12 cellular contexts compared by ENCODE assay signal in genomic region chr17:67422887-67423286, GRCh38. TPM values are rescaled to one million over a fixed set of nuclear protein-coding genes. Genes with fewer than 3 reads are reported as not detected.
A peak's percentile ranks its signal among the peaks of the same experiment; 100 is the strongest.
DNase-seq lines count a peak whose midpoint lies in the region.
"Had no signal": no experiment of that assay in that cellular context is flagged by ENCODE, and none has a peak within 500 bp of the region (broad histone marks: within the 10 kb centered on the region; RNA-seq: fewer than 3 reads in every experiment).

No MANE protein-coding gene starts in this region.

- DNase-seq in activated naive CD4-positive, alpha-beta T cell treated with anti-CD3 and anti-CD28 coated beads for 36 hours, result no peak
- no peak for DNase-seq in activated naive CD4-positive, alpha-beta T cell treated with Interleukin-2 at 50 U/mL for 16 hours
- DNase-seq in activated CD4-positive, alpha-beta memory T cell treated with anti-CD3 and anti-CD28 coated beads, Interleukin-2, amount 10 ng/mL, durations not matched to agents 7 days and 5 days, result no peak
- DNase-seq in iris pigment epithelial cell (ENCODE audit: low read depth), result peak; percentile 11
- no peak for DNase-seq in T-helper 2 cell treated with Interferon-gamma antibody and Interleukin-4, amounts not matched to agents 5 μg/mL and 100 μg/mL, for 36 hours (ENCODE audit: low spot score)
- DNase-seq in posterior cingulate gyrus, result no peak
- DNase-seq in putamen (ENCODE audit: low spot score), result no peak
- DNase-seq: hippocampal formation; OCI-M1; stimulated activated CD4-positive, alpha-beta T cell treated with anti-CD3 and anti-CD28 coated beads, Interleukin-12 subunit alpha, Interleukin-12 subunit beta, amount 100 ng/mL, for 4 hours had no signal

- H3K4me3 ChIP-seq in subcutaneous abdominal adipose tissue (ENCODE audit: low read depth in 1 of 5, low read length in 5 of 5), result no peak overlapping the region
- H3K4me3 ChIP-seq: K562 had no signal

- H3K27ac Mint-ChIP-seq in activated naive CD4-positive, alpha-beta T cell treated with anti-CD3 and anti-CD28 coated beads for 36 hours, result peak overlapping the region; percentile 97
- H3K27ac Mint-ChIP-seq in activated CD4-positive, alpha-beta memory T cell treated with anti-CD3 and anti-CD28 coated beads, Interleukin-2, amount 10 ng/mL, durations not matched to agents 7 days and 5 days, result peak overlapping the region; percentile 47
- H3K27ac Mint-ChIP-seq in T-helper 2 cell treated with Interferon-gamma antibody and Interleukin-4, amounts not matched to agents 5 μg/mL and 100 μg/mL, for 36 hours, result no peak overlapping the region

- intact Hi-C loops in activated naive CD4-positive, alpha-beta T cell treated with anti-CD3 and anti-CD28 coated beads for 36 hours (cut with micrococcal nuclease), result loop anchor here (1.0 kb wide), 3 partner anchors 8 to 52 kb away; no protein-coding TSS in a partner anchor
- intact Hi-C loops in posterior cingulate gyrus (cut with DNase I), result no loop called here

- H3K36me3 ChIP-seq in subcutaneous abdominal adipose tissue (ENCODE audit: control insufficient read depth in 5 of 5, insufficient read depth in 5 of 5, low read length in 5 of 5), result no peaks in the 10 kb centered on the region

- H3K27me3 Mint-ChIP-seq in activated naive CD4-positive, alpha-beta T cell treated with anti-CD3 and anti-CD28 coated beads for 36 hours (ENCODE audit: low read depth), result no peaks in the 10 kb centered on the region
- H3K27me3 Mint-ChIP-seq in activated CD4-positive, alpha-beta memory T cell treated with anti-CD3 and anti-CD28 coated beads, Interleukin-2, amount 10 ng/mL, durations not matched to agents 7 days and 5 days, result peaks cover 3% of the 10 kb centered on the region
- peaks cover 2% of the 10 kb centered on the region for H3K27me3 Mint-ChIP-seq in T-helper 2 cell treated with Interferon-gamma antibody and Interleukin-4, amounts not matched to agents 5 μg/mL and 100 μg/mL, for 36 hours (ENCODE audit: low read depth)

- H3K9ac ChIP-seq in subcutaneous abdominal adipose tissue (ENCODE audit: low read length in 5 of 5), result no peak overlapping the region

- no peaks in the 10 kb centered on the region for H3K9me3 ChIP-seq in subcutaneous abdominal adipose tissue (ENCODE audit: control insufficient read depth in 5 of 5, low read length in 5 of 5)

- peaks cover 0 to 36% (median 0%) of the 10 kb centered on the region in 5 donors for H3K4me1 ChIP-seq in subcutaneous abdominal adipose tissue (ENCODE audit: control insufficient read depth in 5 of 5, insufficient read depth in 5 of 5, low read length in 5 of 5)

- peaks cover 4% of the 10 kb centered on the region for H3K9me3 Mint-ChIP-seq in activated naive CD4-positive, alpha-beta T cell treated with anti-CD3 and anti-CD28 coated beads for 36 hours
- H3K9me3 Mint-ChIP-seq in activated CD4-positive, alpha-beta memory T cell treated with anti-CD3 and anti-CD28 coated beads, Interleukin-2, amount 10 ng/mL, durations not matched to agents 7 days and 5 days, result no peaks in the 10 kb centered on the region
- H3K9me3 Mint-ChIP-seq in T-helper 2 cell treated with Interferon-gamma antibody and Interleukin-4, amounts not matched to agents 5 μg/mL and 100 μg/mL, for 36 hours, result no peaks in the 10 kb centered on the region

- CTCF ChIA-PET in activated naive CD4-positive, alpha-beta T cell treated with anti-CD3 and anti-CD28 coated beads for 36 hours (lab: Charles Lee), result interaction anchor here (0.6 to 1.5 kb wide), 8 partner anchors 8 to 53 kb away, joined by 3 to 12 read pairs (median 6); no protein-coding TSS in a partner anchor
- CTCF ChIA-PET in activated CD4-positive, alpha-beta memory T cell treated with anti-CD3 and anti-CD28 coated beads, Interleukin-2, amount 10 ng/mL, durations not matched to agents 7 days and 5 days (lab: Charles Lee), result interaction anchor here (1.1 to 2.6 kb wide), 8 partner anchors 10 to 52 kb away, joined by 3 to 13 read pairs (median 4); no protein-coding TSS in a partner anchor

- no peak overlapping the region for H3K4me3 Mint-ChIP-seq in activated naive CD4-positive, alpha-beta T cell treated with anti-CD3 and anti-CD28 coated beads for 36 hours
- no peak overlapping the region for H3K4me3 Mint-ChIP-seq in activated CD4-positive, alpha-beta memory T cell treated with anti-CD3 and anti-CD28 coated beads, Interleukin-2, amount 10 ng/mL, durations not matched to agents 7 days and 5 days
- H3K4me3 Mint-ChIP-seq in T-helper 2 cell treated with Interferon-gamma antibody and Interleukin-4, amounts not matched to agents 5 μg/mL and 100 μg/mL, for 36 hours, result no peak overlapping the region

- peaks cover 5% of the 10 kb centered on the region for H3K36me3 Mint-ChIP-seq in activated naive CD4-positive, alpha-beta T cell treated with anti-CD3 and anti-CD28 coated beads for 36 hours (ENCODE audit: low read depth)
- peaks cover 8% of the 10 kb centered on the region for H3K36me3 Mint-ChIP-seq in activated CD4-positive, alpha-beta memory T cell treated with anti-CD3 and anti-CD28 coated beads, Interleukin-2, amount 10 ng/mL, durations not matched to agents 7 days and 5 days (ENCODE audit: low read depth)
- peaks cover 13% of the 10 kb centered on the region for H3K36me3 Mint-ChIP-seq in T-helper 2 cell treated with Interferon-gamma antibody and Interleukin-4, amounts not matched to agents 5 μg/mL and 100 μg/mL, for 36 hours (ENCODE audit: low read depth)

- H3K4me1 Mint-ChIP-seq in activated naive CD4-positive, alpha-beta T cell treated with anti-CD3 and anti-CD28 coated beads for 36 hours (ENCODE audit: low read depth), result peaks cover 89% of the 10 kb centered on the region
- H3K4me1 Mint-ChIP-seq in activated CD4-positive, alpha-beta memory T cell treated with anti-CD3 and anti-CD28 coated beads, Interleukin-2, amount 10 ng/mL, durations not matched to agents 7 days and 5 days, result peaks cover 51% of the 10 kb centered on the region
- peaks cover 37% of the 10 kb centered on the region for H3K4me1 Mint-ChIP-seq in T-helper 2 cell treated with Interferon-gamma antibody and Interleukin-4, amounts not matched to agents 5 μg/mL and 100 μg/mL, for 36 hours (ENCODE audit: low read depth)

- no peaks in the 10 kb centered on the region for H3K27me3 ChIP-seq in subcutaneous abdominal adipose tissue (ENCODE audit: control insufficient read depth in 5 of 5, insufficient read depth in 4 of 5, low read length in 5 of 5)

- POLR2A ChIA-PET in activated CD4-positive, alpha-beta memory T cell treated with anti-CD3 and anti-CD28 coated beads, Interleukin-2, amount 10 ng/mL, durations not matched to agents 7 days and 5 days (lab: Charles Lee), result interaction anchor here (1.4 to 7.0 kb wide), 8 partner anchors 9 to 52 kb away, joined by 7 to 55 read pairs (median 10); partner anchors contain the start of gene PITPNC1

- H3K27ac ChIP-seq in subcutaneous abdominal adipose tissue (ENCODE audit: low read depth, low read length), result peak overlapping the region; percentile 16

RNA-seq across cellular contexts. Expression of gene PITPNC1, which starts 45.8 kb away (rescaled TPM):
- 10 to 100 TPM; 58.7 to 60.0 TPM for total RNA-seq in activated naive CD4-positive, alpha-beta T cell treated with anti-CD3 and anti-CD28 coated beads for 36 hours
- 10 to 100 TPM; 29.1 to 31.1 TPM for total RNA-seq in activated CD4-positive, alpha-beta memory T cell treated with anti-CD3 and anti-CD28 coated beads, Interleukin-2, amount 10 ng/mL, durations not matched to agents 7 days and 5 days

RNA-seq across cellular contexts. Expression of gene PSMD12, which starts 56.5 kb away (rescaled TPM):
- 10 to 100 TPM; 67.8 to 70.7 TPM for total RNA-seq in activated naive CD4-positive, alpha-beta T cell treated with anti-CD3 and anti-CD28 coated beads for 36 hours
- total RNA-seq in activated CD4-positive, alpha-beta memory T cell treated with anti-CD3 and anti-CD28 coated beads, Interleukin-2, amount 10 ng/mL, durations not matched to agents 7 days and 5 days, result 10 to 100 TPM; 49.3 to 50.0 TPM
